ENCODE assay signal across 8 cellular contexts in the genomic region with DNA sequence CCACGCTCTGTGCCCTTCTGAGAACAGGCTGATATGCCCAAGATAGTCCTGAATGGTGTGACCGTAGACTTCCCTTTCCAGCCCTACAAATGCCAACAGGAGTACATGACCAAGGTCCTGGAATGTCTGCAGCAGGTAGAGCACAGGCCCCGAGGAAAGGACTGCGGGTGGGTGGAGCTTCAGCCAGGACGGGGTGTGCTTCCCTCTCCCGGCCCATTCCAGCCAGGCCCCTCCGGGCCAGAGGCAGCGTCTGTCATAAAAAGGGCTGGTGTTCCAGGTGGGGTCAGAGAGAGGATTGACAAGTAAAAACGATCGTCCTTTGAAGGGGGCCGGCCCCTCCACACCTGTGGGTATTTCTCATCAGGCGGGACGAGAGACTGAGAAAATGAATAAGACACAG. TPM values are rescaled to one million over a fixed set of nuclear protein-coding genes. Genes with fewer than 3 reads are reported as not detected.
DNase-seq lines count a peak whose midpoint lies in the region; ATAC-seq and TF ChIP-seq lines count a peak whose summit lies in the region.

No MANE protein-coding gene starts in this region.

- DNase-seq in heart right ventricle (no peak), left ventricle myocardium superior (no peak), brain microvascular endothelial cell (no peak), mesendoderm (peak; percentile 37), vagina (ENCODE audit: extremely low spot score in 2 of 2) (no peak), GM19240 (ENCODE audit: insufficient read length, low spot score) (no peak), hypothalamus (lab: John Stamatoyannopoulos, UW) (no peak), DMS153 (lab: John Stamatoyannopoulos, UW) (no peak)

- no peak overlapping the region for H4K5ac ChIP-seq in mesendoderm (ENCODE audit: low read length)

- 69 to 70% methylated on average over 13 of the region's 13 CpGs for WGBS in heart right ventricle, 2 donors
- WGBS in mesendoderm (ENCODE audit: extremely low coverage, insufficient coverage, low lambda C conversion rate): no CpG with 5 or more reads among the region's 13 CpGs

- no peaks in the 10 kb centered on the region for H3K79me2 ChIP-seq in mesendoderm (ENCODE audit: control insufficient read depth, insufficient read depth, low read length)

- no peak overlapping the region for H4K8ac ChIP-seq in mesendoderm (ENCODE audit: low read depth, low read length)

- H3K4me2 ChIP-seq in mesendoderm (ENCODE audit: low read length): peak overlapping the region; percentile 93

- H3K27me3 ChIP-seq in heart right ventricle: no peaks in the 10 kb centered on the region
- H3K27me3 ChIP-seq in brain microvascular endothelial cell (replicated peaks): no peaks in the 10 kb centered on the region
- H3K27me3 ChIP-seq in mesendoderm (ENCODE audit: insufficient read depth, low read length, poor library complexity): no peaks in the 10 kb centered on the region
- H3K27me3 ChIP-seq in vagina: no peaks in the 10 kb centered on the region

- no peak overlapping the region for H2AK5ac ChIP-seq in mesendoderm (ENCODE audit: low read length)

- ATAC-seq in heart right ventricle: no peak
- ATAC-seq in left ventricle myocardium superior: no peak

- H3K18ac ChIP-seq in mesendoderm (ENCODE audit: low read length): no peak overlapping the region

- H3K27ac ChIP-seq in heart right ventricle (peak overlapping the region in 8 of 10 donors; percentile 81 to 95 (median 91)), brain microvascular endothelial cell (no peak overlapping the region), mesendoderm (ENCODE audit: low read depth, low read length) (no peak overlapping the region), vagina (peak overlapping the region; percentile 85)

- H3K4me3 ChIP-seq in heart right ventricle: peak overlapping the region in 9 of 10 donors; percentile 51 to 89 (median 73)
- H3K4me3 ChIP-seq in brain microvascular endothelial cell (ENCODE audit: low read depth, low read length): peak overlapping the region; percentile 90
- no peak overlapping the region for H3K4me3 ChIP-seq in mesendoderm (ENCODE audit: low read length)
- peak overlapping the region; percentile 81 to 84 for H3K4me3 ChIP-seq in vagina

- H3K23ac ChIP-seq in mesendoderm (ENCODE audit: low read length): no peak overlapping the region

- peak overlapping the region; percentile 97 for H3K56ac ChIP-seq in mesendoderm (ENCODE audit: low read length)

- no peak overlapping the region for H2BK5ac ChIP-seq in mesendoderm (ENCODE audit: low read length)

- peak overlapping the region; percentile 88 for H3K9ac ChIP-seq in mesendoderm (ENCODE audit: low read length)

- in situ Hi-C loops in brain microvascular endothelial cell (cut with HindIII; ENCODE audit: low pct_ligation_motif_present, low sequenced_read_pairs): no loop called here

- H2BK15ac ChIP-seq in mesendoderm (replicated peaks; ENCODE audit: low read depth): no peak overlapping the region

- no peak for TF ChIP-seq POLR2A in vagina (IDR thresholded peaks at IDR 0.05)

- H3K79me1 ChIP-seq in mesendoderm (ENCODE audit: low read length): peaks cover 7% of the 10 kb centered on the region

- no peak overlapping the region for H2BK120ac ChIP-seq in mesendoderm (ENCODE audit: low read depth, low read length)

- no peak overlapping the region for H3K4ac ChIP-seq in mesendoderm (ENCODE audit: low read depth, low read length)

- intact Hi-C loops in heart right ventricle (cut with DNase I): loop anchor here in 2 of 10 donors (2.0 to 10.0 kb wide), 3 partner anchors 48 to 205 kb away; a partner anchor contains a TSS
- intact Hi-C loops in left ventricle myocardium superior (cut with micrococcal nuclease): no loop called here
- intact Hi-C loops in vagina (cut with DNase I): no loop called here

- H3K36me3 ChIP-seq in heart right ventricle: peaks cover 0 to 42% (median 7%) of the 10 kb centered on the region in 9 donors
- peaks cover 12% of the 10 kb centered on the region for H3K36me3 ChIP-seq in brain microvascular endothelial cell (replicated peaks)
- H3K36me3 ChIP-seq in mesendoderm (ENCODE audit: control insufficient read depth, insufficient read depth, low read length): peaks cover 2% of the 10 kb centered on the region
- peaks cover 0 to 18% of the 10 kb centered on the region in 2 donors for H3K36me3 ChIP-seq in vagina

- TF ChIP-seq CTCF in heart right ventricle (IDR thresholded peaks at IDR 0.05): no peak
- TF ChIP-seq CTCF in brain microvascular endothelial cell (IDR thresholded peaks at IDR 0.05; ENCODE audit: low read depth, low read length, missing control alignments): no peak
- no peak for TF ChIP-seq CTCF in vagina (IDR thresholded peaks at IDR 0.05)

- H3K9me3 ChIP-seq in heart right ventricle (no peaks in the 10 kb centered on the region), vagina (no peaks in the 10 kb centered on the region)

- peaks cover 8 to 27% (median 23%) of the 10 kb centered on the region in 9 donors for H3K4me1 ChIP-seq in heart right ventricle
- H3K4me1 ChIP-seq in mesendoderm (ENCODE audit: control insufficient read depth, low read depth, low read length): peaks cover 2% of the 10 kb centered on the region
- peaks cover 21% of the 10 kb centered on the region for H3K4me1 ChIP-seq in vagina

RNA-seq across cellular contexts. Expression of a gene that starts 1.3 kb away (rescaled TPM):
- total RNA-seq in heart right ventricle: 10 to 100 TPM in 5 of 10 donors, 1 to 10 TPM in 5; 6.1 to 14.5 (median 10.3) TPM
- polyA plus RNA-seq in heart right ventricle: 10 to 100 TPM in 1 of 2 donors, 1 to 10 TPM in 1; 5.3 to 18.8 TPM
- 9.9 TPM for total RNA-seq in left ventricle myocardium superior
- polyA plus RNA-seq in mesendoderm (2013, experiment 1 of 2): 15.8 TPM
- 14.6 TPM for polyA plus RNA-seq in mesendoderm (2013, experiment 2 of 2)
- 17.7 TPM for total RNA-seq in vagina

RNA-seq across cellular contexts. Expression of a gene that starts 6.1 kb away (rescaled TPM):
- total RNA-seq in heart right ventricle: 1 to 10 TPM; 1.7 to 9.9 (median 3.9) TPM
- 1 to 10 TPM; 9.7 TPM for polyA plus RNA-seq in heart right ventricle
- 5.5 TPM for total RNA-seq in left ventricle myocardium superior
- polyA plus RNA-seq in mesendoderm (2013, experiment 1 of 2): 14.8 TPM
- polyA plus RNA-seq in mesendoderm (2013, experiment 2 of 2): 15.4 TPM
- 14.7 TPM for total RNA-seq in vagina

RNA-seq across cellular contexts. Expression of a gene that starts 32.5 kb away (rescaled TPM):
- total RNA-seq in heart right ventricle (1 to 10 TPM; 4.9 to 7.5 (median 5.8) TPM), left ventricle myocardium superior (5.9 TPM), vagina (11.3 TPM)
- polyA plus RNA-seq in heart right ventricle: 1 to 10 TPM; 6.0 to 8.2 TPM
- polyA plus RNA-seq in mesendoderm (2013, experiment 1 of 2): 12.5 TPM
- polyA plus RNA-seq in mesendoderm (2013, experiment 2 of 2): 11.8 TPM

RNA-seq across cellular contexts. Expression of a gene that starts 37.1 kb away (rescaled TPM):
- total RNA-seq in heart right ventricle: 1 to 10 TPM in 4 of 10 donors, under 1 TPM in 6; 0.26 to 5.1 (median 0.57) TPM
- 10 to 100 TPM; 11.7 to 12.5 TPM for polyA plus RNA-seq in heart right ventricle
- 0.64 TPM for total RNA-seq in left ventricle myocardium superior
- 0.69 TPM for polyA plus RNA-seq in mesendoderm (2013, experiment 1 of 2)
- 0.43 TPM for polyA plus RNA-seq in mesendoderm (2013, experiment 2 of 2)
- 16.7 TPM for total RNA-seq in vagina

RNA-seq across cellular contexts. Expression of a gene that starts 48.4 kb away (rescaled TPM):
- total RNA-seq in heart right ventricle: 10 to 100 TPM; 34.9 to 51.6 (median 38.8) TPM
- polyA plus RNA-seq in heart right ventricle: 10 to 100 TPM; 43.2 to 59.1 TPM
- 46.5 TPM for total RNA-seq in left ventricle myocardium superior
- 6.7 TPM for polyA plus RNA-seq in mesendoderm (2013, experiment 1 of 2)
- 7.2 TPM for polyA plus RNA-seq in mesendoderm (2013, experiment 2 of 2)
- total RNA-seq in vagina: 30.9 TPM

Comparison
In these comparisons a context has a peak if more than half of its experiments do, and no peak if none do; other contexts are left out.
1. H3K27ac ChIP-seq: peak in heart right ventricle (8 of 10) and vagina (single experiment); none in brain microvascular endothelial cell (single experiment) and mesendoderm (single experiment).